ENCODE assay signal across 2 cellular contexts in the genomic region with DNA sequence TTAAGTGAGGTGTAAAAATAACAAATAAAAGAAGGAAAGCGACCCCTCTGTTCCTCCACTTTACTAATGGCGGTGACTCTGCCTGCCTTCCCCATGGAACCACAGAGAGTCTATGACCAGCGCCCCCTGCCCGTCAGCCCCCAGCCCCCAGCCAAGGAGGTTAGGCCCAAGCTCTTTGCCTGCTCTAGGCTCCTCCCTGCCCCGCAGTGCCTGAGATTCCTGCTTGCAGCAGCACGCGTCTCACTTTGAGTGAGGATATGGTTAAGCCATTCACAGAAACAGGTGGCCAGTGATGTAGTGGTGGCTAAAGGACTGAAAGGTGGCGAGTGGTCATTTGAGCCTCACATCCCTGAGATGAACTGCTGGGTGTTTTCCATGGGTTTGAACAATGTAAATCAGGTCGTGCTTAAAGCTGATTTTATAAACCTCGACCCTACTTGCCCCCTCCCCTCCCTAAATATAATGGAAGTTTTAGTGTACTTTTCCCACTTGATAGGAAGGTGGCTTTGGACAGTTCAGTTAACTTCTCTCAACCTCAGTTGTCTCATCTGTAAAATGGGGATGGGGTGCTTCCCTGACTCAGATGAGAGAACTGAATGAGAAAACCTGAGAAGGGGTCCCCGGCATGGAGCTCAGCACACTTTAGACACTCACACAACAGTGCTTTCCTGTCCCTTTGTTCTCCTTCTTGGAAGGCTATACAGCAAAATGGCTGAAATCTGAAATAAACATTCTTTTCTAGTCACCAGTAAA.
TF ChIP-seq lines count a peak whose summit lies in the region.

No MANE protein-coding gene starts in this region.

TF ChIP-seq in IMR-90, 13 proteins besides CTCF, POLR2A, EP300 and RAD21:
- TF ChIP-seq, protein P1, sequence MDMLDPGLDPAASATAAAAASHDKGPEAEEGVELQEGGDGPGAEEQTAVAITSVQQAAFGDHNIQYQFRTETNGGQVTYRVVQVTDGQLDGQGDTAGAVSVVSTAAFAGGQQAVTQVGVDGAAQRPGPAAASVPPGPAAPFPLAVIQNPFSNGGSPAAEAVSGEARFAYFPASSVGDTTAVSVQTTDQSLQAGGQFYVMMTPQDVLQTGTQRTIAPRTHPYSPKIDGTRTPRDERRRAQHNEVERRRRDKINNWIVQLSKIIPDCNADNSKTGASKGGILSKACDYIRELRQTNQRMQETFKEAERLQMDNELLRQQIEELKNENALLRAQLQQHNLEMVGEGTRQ (IDR thresholded peaks at IDR 0.05; ENCODE audit: low read depth, low read length): no peak
- no peak for TF ChIP-seq RCOR1 (IDR thresholded peaks at IDR 0.05; ENCODE audit: insufficient replicate concordance, low read length)
- no peak for TF ChIP-seq MXI1 (IDR thresholded peaks at IDR 0.05; ENCODE audit: borderline replicate concordance, low read depth, low read length)
- TF ChIP-seq RFX5 (IDR thresholded peaks at IDR 0.05; ENCODE audit: low read depth, low read length): no peak
- no peak for TF ChIP-seq CEBPB (IDR thresholded peaks at IDR 0.05; ENCODE audit: low read depth, low read length)
- TF ChIP-seq, protein P2, sequence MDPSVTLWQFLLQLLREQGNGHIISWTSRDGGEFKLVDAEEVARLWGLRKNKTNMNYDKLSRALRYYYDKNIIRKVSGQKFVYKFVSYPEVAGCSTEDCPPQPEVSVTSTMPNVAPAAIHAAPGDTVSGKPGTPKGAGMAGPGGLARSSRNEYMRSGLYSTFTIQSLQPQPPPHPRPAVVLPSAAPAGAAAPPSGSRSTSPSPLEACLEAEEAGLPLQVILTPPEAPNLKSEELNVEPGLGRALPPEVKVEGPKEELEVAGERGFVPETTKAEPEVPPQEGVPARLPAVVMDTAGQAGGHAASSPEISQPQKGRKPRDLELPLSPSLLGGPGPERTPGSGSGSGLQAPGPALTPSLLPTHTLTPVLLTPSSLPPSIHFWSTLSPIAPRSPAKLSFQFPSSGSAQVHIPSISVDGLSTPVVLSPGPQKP (IDR thresholded peaks at IDR 0.05; ENCODE audit: borderline replicate concordance, low read depth, low read length): no peak
- TF ChIP-seq MAFK (IDR thresholded peaks at IDR 0.05; ENCODE audit: low read depth, low read length): no peak
- TF ChIP-seq FOS (IDR thresholded peaks at IDR 0.05; ENCODE audit: low read depth, low read length): no peak
- no peak for TF ChIP-seq BHLHE40 (IDR thresholded peaks at IDR 0.05; ENCODE audit: low read depth, low read length)
- no peak for TF ChIP-seq NFE2L2 (IDR thresholded peaks at IDR 0.05; ENCODE audit: low read depth, low read length)
- no peak for TF ChIP-seq MAZ (IDR thresholded peaks at IDR 0.05; ENCODE audit: borderline replicate concordance, low read depth, low read length)
- TF ChIP-seq CHD1 (IDR thresholded peaks at IDR 0.05; ENCODE audit: low read depth, low read length): no peak
- no peak for TF ChIP-seq SMC3 (IDR thresholded peaks at IDR 0.05; ENCODE audit: low read depth, low read length)
TF ChIP-seq in IMR-90: peak in this region for 0.

TF ChIP-seq in H1, 55 proteins besides CTCF, POLR2A, EP300 and RAD21:
- TF ChIP-seq NANOG (IDR thresholded peaks at IDR 0.05; ENCODE audit: insufficient read depth, low read depth, low read length, poor library complexity, severe bottlenecking): no peak
- no peak for TF ChIP-seq YY1 (IDR thresholded peaks at IDR 0.05; ENCODE audit: low read depth, low read length)
- no peak for TF ChIP-seq RXRA (IDR thresholded peaks at IDR 0.05; ENCODE audit: insufficient read depth, low read depth, low read length)
- no peak for TF ChIP-seq CEBPB (IDR thresholded peaks at IDR 0.05; ENCODE audit: low read depth, low read length)
- TF ChIP-seq GTF2F1 (IDR thresholded peaks at IDR 0.05; ENCODE audit: borderline replicate concordance, low read depth, low read length): no peak
- TF ChIP-seq SRF (IDR thresholded peaks at IDR 0.05; ENCODE audit: low read depth, low read length): no peak
- TF ChIP-seq TAF1 (IDR thresholded peaks at IDR 0.05; ENCODE audit: low read depth, low read length): no peak
- TF ChIP-seq TCF12 (IDR thresholded peaks at IDR 0.05; ENCODE audit: low read depth, low read length): no peak
- TF ChIP-seq MAFK (IDR thresholded peaks at IDR 0.05; ENCODE audit: low read depth, low read length): no peak
TF ChIP-seq in H1: peak in this region for 0.
